ENCODE assay signal across 17 cellular contexts in genomic region chr7:18468794-18469193, GRCh38.
"Had no signal": no experiment of that assay in that cellular context is flagged by ENCODE, and none has a peak within 500 bp of the region (broad histone marks: within the 10 kb centered on the region; RNA-seq: fewer than 3 reads in every experiment).

No MANE protein-coding gene starts in this region.

- H3K27ac Mint-ChIP-seq: activated naive CD8-positive, alpha-beta T cell; endodermal cell had no signal

- H3K36me3 Mint-ChIP-seq: activated naive CD8-positive, alpha-beta T cell had no signal

- H3K27ac ChIP-seq: brain microvascular endothelial cell, parathyroid adenoma, skin epidermis, transverse colon had no signal

- H3K9me3 ChIP-seq: transverse colon had no signal

- H3K36me3 ChIP-seq: brain microvascular endothelial cell, transverse colon had no signal

- H3K27me3 ChIP-seq: brain microvascular endothelial cell, transverse colon had no signal

- DNase-seq: activated CD4-positive, alpha-beta T cell treated with anti-CD3 and anti-CD28 coated beads, Interleukin-2, amount 50 U/mL, for 4 hours; activated CD4-positive, CD25-positive, alpha-beta regulatory T cell treated with anti-CD3 and anti-CD28 coated beads, Interleukin-2, amount 50 U/mL, for 72 hours; activated gamma-delta T cell; activated T-cell treated with anti-CD3 and anti-CD28 coated beads, Interleukin-2, amount 50 U/mL, for 4 hours; amygdala; brain microvascular endothelial cell; cerebellar nuclear complex; dermis blood vessel endothelial cell; endodermal cell; hypothalamus; kidney glomerular epithelial cell; retina; substantia nigra; transverse colon had no signal

- H3K27me3 Mint-ChIP-seq: activated naive CD8-positive, alpha-beta T cell had no signal

- H3K4me3 Mint-ChIP-seq: activated naive CD8-positive, alpha-beta T cell; activated T-cell treated with anti-CD3 and anti-CD28 coated beads, Interleukin-2, amount 50 U/mL, for 4 hours; endodermal cell had no signal

- H3K4me1 ChIP-seq: parathyroid adenoma, transverse colon had no signal

- H3K4me3 ChIP-seq: skin epidermis, transverse colon had no signal

- H3K9me3 Mint-ChIP-seq: activated T-cell treated with anti-CD3 and anti-CD28 coated beads, Interleukin-2, amount 50 U/mL, for 4 hours; endodermal cell had no signal
